ENCODE assay signal across 1 cellular context in the genomic region with DNA sequence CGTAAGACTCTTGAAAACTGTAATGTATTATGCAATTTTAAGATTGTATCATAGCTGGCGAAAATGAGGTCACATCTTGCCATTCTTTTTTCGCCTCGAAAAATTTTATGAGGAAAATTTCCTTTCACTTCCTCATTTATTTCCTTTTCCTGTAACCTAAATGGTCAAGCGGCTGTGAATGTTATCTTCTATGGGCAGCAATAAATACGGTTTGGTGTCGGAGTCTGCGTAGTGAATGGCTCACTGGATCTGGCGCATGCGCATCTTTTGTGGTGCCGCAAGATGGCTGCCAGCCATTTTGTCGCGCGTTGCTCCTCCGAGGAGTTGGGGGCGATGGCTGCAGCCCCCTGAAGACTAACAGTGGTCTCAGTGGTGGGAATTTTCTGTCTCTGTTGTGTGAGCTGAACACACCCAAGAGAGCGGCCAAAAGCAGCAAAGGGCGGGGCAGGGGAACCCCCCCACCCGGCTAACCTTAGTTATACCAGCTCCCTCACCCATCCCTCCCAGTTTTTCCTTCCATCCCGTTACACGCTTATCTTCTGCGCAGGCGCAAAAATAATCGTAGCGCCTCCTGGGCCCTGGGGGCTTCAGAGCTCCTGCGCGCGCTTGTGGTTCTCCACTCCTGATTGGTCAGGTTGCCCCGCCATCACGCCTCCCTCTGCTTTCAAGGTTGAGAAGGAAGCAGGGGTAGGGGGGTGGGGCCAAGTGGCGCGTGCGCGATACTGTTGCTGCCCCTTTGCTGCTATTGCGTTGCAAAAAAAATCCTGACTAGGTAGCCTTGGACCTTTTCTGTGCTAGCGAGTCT.
TF ChIP-seq lines count a peak whose summit lies in the region.

A gene (plus strand): TSS at position 722 of the 805 bp plus-strand sequence. CDS start 568 bp downstream, outside the sequence.

TF ChIP-seq in HepG2, 621 proteins besides CTCF, POLR2A, EP300 and RAD21 (continued from another document and continues in another):
- TF ChIP-seq, protein P1, sequence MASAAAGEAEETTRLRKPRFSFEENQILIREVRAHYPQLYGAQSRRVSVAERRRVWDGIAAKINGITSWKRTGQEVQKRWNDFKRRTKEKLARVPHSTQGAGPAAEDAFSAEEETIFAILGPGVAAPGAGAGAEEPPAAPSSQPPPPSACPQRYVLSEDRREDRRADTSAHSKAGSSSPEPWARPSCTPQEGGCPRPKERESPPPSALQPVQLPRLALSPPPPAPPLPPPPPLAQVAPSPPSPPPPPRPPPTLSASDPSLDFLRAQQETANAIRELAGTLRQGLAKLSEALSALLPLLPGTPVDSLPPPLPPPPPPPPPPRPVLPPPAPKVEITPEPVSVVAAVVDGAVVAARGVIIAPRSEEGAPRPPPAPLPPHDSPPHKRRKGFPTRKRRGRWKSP (CRISPR knock-in tag; IDR thresholded peaks at IDR 0.05) = no peak; the same call in 1 of the 2 replicates
- no peak for TF ChIP-seq FIP1L1 (IDR thresholded peaks at IDR 0.05; ENCODE audit: borderline replicate concordance, insufficient read depth, low read depth, low read length)
- TF ChIP-seq SP1 (IDR thresholded peaks at IDR 0.05) = no peak
- no peak; the same call in 1 of the 2 replicates for TF ChIP-seq SP1 (CRISPR knock-in tag; IDR thresholded peaks at IDR 0.05)
- TF ChIP-seq TRIM24 (CRISPR knock-in tag; IDR thresholded peaks at IDR 0.05) = no peak
- TF ChIP-seq, protein P2, sequence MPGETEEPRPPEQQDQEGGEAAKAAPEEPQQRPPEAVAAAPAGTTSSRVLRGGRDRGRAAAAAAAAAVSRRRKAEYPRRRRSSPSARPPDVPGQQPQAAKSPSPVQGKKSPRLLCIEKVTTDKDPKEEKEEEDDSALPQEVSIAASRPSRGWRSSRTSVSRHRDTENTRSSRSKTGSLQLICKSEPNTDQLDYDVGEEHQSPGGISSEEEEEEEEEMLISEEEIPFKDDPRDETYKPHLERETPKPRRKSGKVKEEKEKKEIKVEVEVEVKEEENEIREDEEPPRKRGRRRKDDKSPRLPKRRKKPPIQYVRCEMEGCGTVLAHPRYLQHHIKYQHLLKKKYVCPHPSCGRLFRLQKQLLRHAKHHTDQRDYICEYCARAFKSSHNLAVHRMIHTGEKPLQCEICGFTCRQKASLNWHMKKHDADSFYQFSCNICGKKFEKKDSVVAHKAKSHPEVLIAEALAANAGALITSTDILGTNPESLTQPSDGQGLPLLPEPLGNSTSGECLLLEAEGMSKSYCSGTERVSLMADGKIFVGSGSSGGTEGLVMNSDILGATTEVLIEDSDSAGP (CRISPR knock-in tag; IDR thresholded peaks at IDR 0.05; ENCODE audit: borderline replicate concordance) = peak; percentile 34; the same call in 1 of the 2 replicates
- TF ChIP-seq, protein P3, sequence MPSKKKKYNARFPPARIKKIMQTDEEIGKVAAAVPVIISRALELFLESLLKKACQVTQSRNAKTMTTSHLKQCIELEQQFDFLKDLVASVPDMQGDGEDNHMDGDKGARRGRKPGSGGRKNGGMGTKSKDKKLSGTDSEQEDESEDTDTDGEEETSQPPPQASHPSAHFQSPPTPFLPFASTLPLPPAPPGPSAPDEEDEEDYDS (CRISPR knock-in tag; IDR thresholded peaks at IDR 0.05) = peak; percentile 43; the same call in 1 of the 2 replicates
- TF ChIP-seq HNRNPLL (IDR thresholded peaks at IDR 0.05; ENCODE audit: low read depth, low read length, poor library complexity, severe bottlenecking) = peak; percentile 44
- TF ChIP-seq, protein P4, sequence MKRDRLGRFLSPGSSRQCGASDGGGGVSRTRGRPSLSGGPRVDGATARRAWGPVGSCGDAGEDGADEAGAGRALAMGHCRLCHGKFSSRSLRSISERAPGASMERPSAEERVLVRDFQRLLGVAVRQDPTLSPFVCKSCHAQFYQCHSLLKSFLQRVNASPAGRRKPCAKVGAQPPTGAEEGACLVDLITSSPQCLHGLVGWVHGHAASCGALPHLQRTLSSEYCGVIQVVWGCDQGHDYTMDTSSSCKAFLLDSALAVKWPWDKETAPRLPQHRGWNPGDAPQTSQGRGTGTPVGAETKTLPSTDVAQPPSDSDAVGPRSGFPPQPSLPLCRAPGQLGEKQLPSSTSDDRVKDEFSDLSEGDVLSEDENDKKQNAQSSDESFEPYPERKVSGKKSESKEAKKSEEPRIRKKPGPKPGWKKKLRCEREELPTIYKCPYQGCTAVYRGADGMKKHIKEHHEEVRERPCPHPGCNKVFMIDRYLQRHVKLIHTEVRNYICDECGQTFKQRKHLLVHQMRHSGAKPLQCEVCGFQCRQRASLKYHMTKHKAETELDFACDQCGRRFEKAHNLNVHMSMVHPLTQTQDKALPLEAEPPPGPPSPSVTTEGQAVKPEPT (CRISPR knock-in tag; IDR thresholded peaks at IDR 0.05; ENCODE audit: low read depth) = no peak
- TF ChIP-seq NFE2L1 (CRISPR knock-in tag; IDR thresholded peaks at IDR 0.05; ENCODE audit: borderline replicate concordance) = no peak
- TF ChIP-seq ZNF496 (CRISPR knock-in tag; IDR thresholded peaks at IDR 0.05; ENCODE audit: insufficient replicate concordance) = no peak
- no peak for TF ChIP-seq NR2F6 (IDR thresholded peaks at IDR 0.05)
- TF ChIP-seq NR2F6 (CRISPR knock-in tag; IDR thresholded peaks at IDR 0.05) = no peak
- TF ChIP-seq, protein P5, sequence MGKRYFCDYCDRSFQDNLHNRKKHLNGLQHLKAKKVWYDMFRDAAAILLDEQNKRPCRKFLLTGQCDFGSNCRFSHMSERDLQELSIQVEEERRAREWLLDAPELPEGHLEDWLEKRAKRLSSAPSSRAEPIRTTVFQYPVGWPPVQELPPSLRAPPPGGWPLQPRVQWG (CRISPR knock-in tag; IDR thresholded peaks at IDR 0.05; ENCODE audit: borderline replicate concordance, low read depth) = no peak
- TF ChIP-seq KDM5B (CRISPR knock-in tag; IDR thresholded peaks at IDR 0.05; ENCODE audit: borderline replicate concordance) = peak; percentile 31; the same call in 1 of the 2 replicates
- no peak for TF ChIP-seq MAFG (CRISPR knock-in tag; IDR thresholded peaks at IDR 0.05)
- TF ChIP-seq, protein P6, sequence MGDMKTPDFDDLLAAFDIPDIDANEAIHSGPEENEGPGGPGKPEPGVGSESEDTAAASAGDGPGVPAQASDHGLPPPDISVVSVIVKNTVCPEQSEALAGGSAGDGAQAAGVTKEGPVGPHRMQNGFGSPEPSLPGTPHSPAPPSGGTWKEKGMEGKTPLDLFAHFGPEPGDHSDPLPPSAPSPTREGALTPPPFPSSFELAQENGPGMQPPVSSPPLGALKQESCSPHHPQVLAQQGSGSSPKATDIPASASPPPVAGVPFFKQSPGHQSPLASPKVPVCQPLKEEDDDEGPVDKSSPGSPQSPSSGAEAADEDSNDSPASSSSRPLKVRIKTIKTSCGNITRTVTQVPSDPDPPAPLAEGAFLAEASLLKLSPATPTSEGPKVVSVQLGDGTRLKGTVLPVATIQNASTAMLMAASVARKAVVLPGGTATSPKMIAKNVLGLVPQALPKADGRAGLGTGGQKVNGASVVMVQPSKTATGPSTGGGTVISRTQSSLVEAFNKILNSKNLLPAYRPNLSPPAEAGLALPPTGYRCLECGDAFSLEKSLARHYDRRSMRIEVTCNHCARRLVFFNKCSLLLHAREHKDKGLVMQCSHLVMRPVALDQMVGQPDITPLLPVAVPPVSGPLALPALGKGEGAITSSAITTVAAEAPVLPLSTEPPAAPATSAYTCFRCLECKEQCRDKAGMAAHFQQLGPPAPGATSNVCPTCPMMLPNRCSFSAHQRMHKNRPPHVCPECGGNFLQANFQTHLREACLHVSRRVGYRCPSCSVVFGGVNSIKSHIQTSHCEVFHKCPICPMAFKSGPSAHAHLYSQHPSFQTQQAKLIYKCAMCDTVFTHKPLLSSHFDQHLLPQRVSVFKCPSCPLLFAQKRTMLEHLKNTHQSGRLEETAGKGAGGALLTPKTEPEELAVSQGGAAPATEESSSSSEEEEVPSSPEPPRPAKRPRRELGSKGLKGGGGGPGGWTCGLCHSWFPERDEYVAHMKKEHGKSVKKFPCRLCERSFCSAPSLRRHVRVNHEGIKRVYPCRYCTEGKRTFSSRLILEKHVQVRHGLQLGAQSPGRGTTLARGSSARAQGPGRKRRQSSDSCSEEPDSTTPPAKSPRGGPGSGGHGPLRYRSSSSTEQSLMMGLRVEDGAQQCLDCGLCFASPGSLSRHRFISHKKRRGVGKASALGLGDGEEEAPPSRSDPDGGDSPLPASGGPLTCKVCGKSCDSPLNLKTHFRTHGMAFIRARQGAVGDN (CRISPR knock-in tag; IDR thresholded peaks at IDR 0.05) = peak; percentile 95
- no peak for TF ChIP-seq PLRG1 (conservative IDR thresholded peaks at IDR 0.05)
- no peak for TF ChIP-seq JUND (CRISPR knock-in tag; IDR thresholded peaks at IDR 0.05)
- no peak for TF ChIP-seq ZNF468 (CRISPR knock-in tag; IDR thresholded peaks at IDR 0.05)
- TF ChIP-seq U2AF1 (optimal IDR thresholded peaks at IDR 0.05; ENCODE audit: low read depth, low read length) = no peak
- TF ChIP-seq NR3C1 (CRISPR knock-in tag; IDR thresholded peaks at IDR 0.05) = no peak
- peak; percentile 59; the same call in 1 of the 2 replicates for TF ChIP-seq HOXA5 (CRISPR knock-in tag; IDR thresholded peaks at IDR 0.05)
- TF ChIP-seq, protein P7, sequence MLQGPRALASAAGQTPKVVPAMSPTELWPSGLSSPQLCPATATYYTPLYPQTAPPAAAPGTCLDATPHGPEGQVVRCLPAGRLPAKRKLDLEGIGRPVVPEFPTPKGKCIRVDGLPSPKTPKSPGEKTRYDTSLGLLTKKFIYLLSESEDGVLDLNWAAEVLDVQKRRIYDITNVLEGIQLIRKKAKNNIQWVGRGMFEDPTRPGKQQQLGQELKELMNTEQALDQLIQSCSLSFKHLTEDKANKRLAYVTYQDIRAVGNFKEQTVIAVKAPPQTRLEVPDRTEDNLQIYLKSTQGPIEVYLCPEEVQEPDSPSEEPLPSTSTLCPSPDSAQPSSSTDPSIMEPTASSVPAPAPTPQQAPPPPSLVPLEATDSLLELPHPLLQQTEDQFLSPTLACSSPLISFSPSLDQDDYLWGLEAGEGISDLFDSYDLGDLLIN (CRISPR knock-in tag; IDR thresholded peaks at IDR 0.05; ENCODE audit: borderline replicate concordance) = peak; percentile 56; the same call in 1 of the 2 replicates
- no peak for TF ChIP-seq ZNF121 (CRISPR knock-in tag; IDR thresholded peaks at IDR 0.05)
- peak; percentile 20; the same call in 1 of the 2 replicates for TF ChIP-seq KLF11 (CRISPR knock-in tag; IDR thresholded peaks at IDR 0.05)
- TF ChIP-seq, protein P8, sequence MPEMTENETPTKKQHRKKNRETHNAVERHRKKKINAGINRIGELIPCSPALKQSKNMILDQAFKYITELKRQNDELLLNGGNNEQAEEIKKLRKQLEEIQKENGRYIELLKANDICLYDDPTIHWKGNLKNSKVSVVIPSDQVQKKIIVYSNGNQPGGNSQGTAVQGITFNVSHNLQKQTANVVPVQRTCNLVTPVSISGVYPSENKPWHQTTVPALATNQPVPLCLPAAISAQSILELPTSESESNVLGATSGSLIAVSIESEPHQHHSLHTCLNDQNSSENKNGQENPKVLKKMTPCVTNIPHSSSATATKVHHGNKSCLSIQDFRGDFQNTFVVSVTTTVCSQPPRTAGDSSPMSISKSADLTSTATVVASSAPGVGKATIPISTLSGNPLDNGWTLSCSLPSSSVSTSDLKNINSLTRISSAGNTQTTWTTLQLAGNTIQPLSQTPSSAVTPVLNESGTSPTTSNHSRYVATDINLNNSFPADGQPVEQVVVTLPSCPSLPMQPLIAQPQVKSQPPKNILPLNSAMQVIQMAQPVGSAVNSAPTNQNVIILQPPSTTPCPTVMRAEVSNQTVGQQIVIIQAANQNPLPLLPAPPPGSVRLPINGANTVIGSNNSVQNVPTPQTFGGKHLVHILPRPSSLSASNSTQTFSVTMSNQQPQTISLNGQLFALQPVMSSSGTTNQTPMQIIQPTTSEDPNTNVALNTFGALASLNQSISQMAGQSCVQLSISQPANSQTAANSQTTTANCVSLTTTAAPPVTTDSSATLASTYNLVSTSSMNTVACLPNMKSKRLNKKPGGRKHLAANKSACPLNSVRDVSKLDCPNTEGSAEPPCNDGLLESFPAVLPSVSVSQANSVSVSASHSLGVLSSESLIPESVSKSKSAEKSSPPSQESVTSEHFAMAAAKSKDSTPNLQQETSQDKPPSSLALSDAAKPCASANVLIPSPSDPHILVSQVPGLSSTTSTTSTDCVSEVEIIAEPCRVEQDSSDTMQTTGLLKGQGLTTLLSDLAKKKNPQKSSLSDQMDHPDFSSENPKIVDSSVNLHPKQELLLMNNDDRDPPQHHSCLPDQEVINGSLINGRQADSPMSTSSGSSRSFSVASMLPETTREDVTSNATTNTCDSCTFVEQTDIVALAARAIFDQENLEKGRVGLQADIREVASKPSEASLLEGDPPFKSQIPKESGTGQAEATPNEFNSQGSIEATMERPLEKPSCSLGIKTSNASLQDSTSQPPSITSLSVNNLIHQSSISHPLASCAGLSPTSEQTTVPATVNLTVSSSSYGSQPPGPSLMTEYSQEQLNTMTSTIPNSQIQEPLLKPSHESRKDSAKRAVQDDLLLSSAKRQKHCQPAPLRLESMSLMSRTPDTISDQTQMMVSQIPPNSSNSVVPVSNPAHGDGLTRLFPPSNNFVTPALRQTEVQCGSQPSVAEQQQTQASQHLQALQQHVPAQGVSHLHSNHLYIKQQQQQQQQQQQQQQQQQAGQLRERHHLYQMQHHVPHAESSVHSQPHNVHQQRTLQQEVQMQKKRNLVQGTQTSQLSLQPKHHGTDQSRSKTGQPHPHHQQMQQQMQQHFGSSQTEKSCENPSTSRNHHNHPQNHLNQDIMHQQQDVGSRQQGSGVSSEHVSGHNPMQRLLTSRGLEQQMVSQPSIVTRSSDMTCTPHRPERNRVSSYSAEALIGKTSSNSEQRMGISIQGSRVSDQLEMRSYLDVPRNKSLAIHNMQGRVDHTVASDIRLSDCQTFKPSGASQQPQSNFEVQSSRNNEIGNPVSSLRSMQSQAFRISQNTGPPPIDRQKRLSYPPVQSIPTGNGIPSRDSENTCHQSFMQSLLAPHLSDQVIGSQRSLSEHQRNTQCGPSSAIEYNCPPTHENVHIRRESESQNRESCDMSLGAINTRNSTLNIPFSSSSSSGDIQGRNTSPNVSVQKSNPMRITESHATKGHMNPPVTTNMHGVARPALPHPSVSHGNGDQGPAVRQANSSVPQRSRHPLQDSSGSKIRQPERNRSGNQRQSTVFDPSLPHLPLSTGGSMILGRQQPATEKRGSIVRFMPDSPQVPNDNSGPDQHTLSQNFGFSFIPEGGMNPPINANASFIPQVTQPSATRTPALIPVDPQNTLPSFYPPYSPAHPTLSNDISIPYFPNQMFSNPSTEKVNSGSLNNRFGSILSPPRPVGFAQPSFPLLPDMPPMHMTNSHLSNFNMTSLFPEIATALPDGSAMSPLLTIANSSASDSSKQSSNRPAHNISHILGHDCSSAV (CRISPR knock-in tag; IDR thresholded peaks at IDR 0.05; ENCODE audit: borderline replicate concordance) = no peak
- no peak for TF ChIP-seq ATAD3A (CRISPR knock-in tag; IDR thresholded peaks at IDR 0.05)
- no peak; the same call in 1 of the 2 replicates for TF ChIP-seq YEATS2 (CRISPR knock-in tag; IDR thresholded peaks at IDR 0.05; ENCODE audit: borderline replicate concordance)
- no peak for TF ChIP-seq WIZ (CRISPR knock-in tag; IDR thresholded peaks at IDR 0.05)
- TF ChIP-seq NCOA1 (CRISPR knock-in tag; IDR thresholded peaks at IDR 0.05) = no peak
- no peak for TF ChIP-seq ZNF674 (CRISPR knock-in tag; IDR thresholded peaks at IDR 0.05; ENCODE audit: low read depth)
- TF ChIP-seq IRF2 (CRISPR knock-in tag; IDR thresholded peaks at IDR 0.05) = no peak
- peak; percentile 32; the same call in 1 of the 2 replicates for TF ChIP-seq ZNF230 (CRISPR knock-in tag; IDR thresholded peaks at IDR 0.05)
- TF ChIP-seq ZNF660 (CRISPR knock-in tag; IDR thresholded peaks at IDR 0.05; ENCODE audit: borderline replicate concordance, low read depth) = no peak
- 0 out of 2 replicates have a peak, but pooled peaks have one; percentile 26 for TF ChIP-seq ZNF816 (CRISPR knock-in tag; IDR thresholded peaks at IDR 0.05; ENCODE audit: borderline replicate concordance)
- TF ChIP-seq ZNF780A (CRISPR knock-in tag; IDR thresholded peaks at IDR 0.05) = no peak
